Comparison of ENCODE assay signal across 10 cellular contexts in genomic region chr2:10297950-10298349, GRCh38. TPM values are rescaled to one million over a fixed set of nuclear protein-coding genes. Genes with fewer than 3 reads are reported as not detected.
DNase-seq lines count a peak whose midpoint lies in the region; TF ChIP-seq lines count a peak whose summit lies in the region.
"Had no signal": no experiment of that assay in that cellular context is flagged by ENCODE, and none has a peak within 500 bp of the region (broad histone marks: within the 10 kb centered on the region; RNA-seq: fewer than 3 reads in every experiment).

No MANE protein-coding gene starts in this region.

- H3K27me3 Mint-ChIP-seq in glutamatergic neuron (ENCODE audit: unreplicated experiment) = peaks cover 3% of the 10 kb centered on the region

- peaks cover 9% of the 10 kb centered on the region for H3K36me3 Mint-ChIP-seq in glutamatergic neuron (ENCODE audit: unreplicated experiment)

- DNase-seq in SIG-M5 treated with dmso at 0.1 percent for 504 hours (lab: John Stamatoyannopoulos, UW; ENCODE audit: unreplicated experiment) (peak; percentile 62), SIG-M5 (lab: John Stamatoyannopoulos, UW) (no peak), fibroblast of lung (ENCODE audit: low read depth in 2 of 2) (peak; percentile 84 to 90), caudate nucleus (lab: John Stamatoyannopoulos, UW) (no peak), glutamatergic neuron (no peak), NCI-H1930 (lab: John Stamatoyannopoulos, UW) (no peak)
- DNase-seq in activated CD4-positive, alpha-beta T cell treated with anti-CD3 and anti-CD28 coated beads, Interleukin-2, amount 50 U/mL, for 48 hours = peak; percentile 59 to 66
- DNase-seq in stimulated activated CD4-positive, alpha-beta T cell treated with anti-CD3 and anti-CD28 coated beads, Interleukin-15, amount 100 ng/mL, for 24 hours = peak; percentile 70

- H3K9ac ChIP-seq in fibroblast of lung (ENCODE audit: insufficient read depth, low read length) = no peak overlapping the region

- peaks cover 5% of the 10 kb centered on the region for H3K9me3 Mint-ChIP-seq in glutamatergic neuron (ENCODE audit: unreplicated experiment)

- no peak overlapping the region for H3K27ac Mint-ChIP-seq in glutamatergic neuron (ENCODE audit: unreplicated experiment)
- H3K27ac Mint-ChIP-seq: activated naive CD4-positive, alpha-beta T cell treated with anti-CD3 and anti-CD28 coated beads, Interleukin-2, amount 50 U/mL, for 72 hours had no signal

- no peak overlapping the region for H3K4me3 ChIP-seq in fibroblast of lung (replicated peaks in 1 of 4; ENCODE audit: control extremely low read depth in 1 of 4, insufficient read depth in 1 of 4, low read depth in 3 of 4, low read length in 4 of 4)

- H3K79me2 ChIP-seq in fibroblast of lung (ENCODE audit: control insufficient read depth, insufficient read depth, low read length) = no peaks in the 10 kb centered on the region

- no peak for TF ChIP-seq CTCF in fibroblast of lung (conservative IDR thresholded peaks at IDR 0.05 in 1 of 2, IDR thresholded peaks at IDR 0.05 in 1 of 2; ENCODE audit: low read depth in 1 of 2, low read length in 2 of 2)
- no peak for TF ChIP-seq CTCF in glutamatergic neuron (IDR thresholded peaks at IDR 0.05; ENCODE audit: partially characterized antibody, unreplicated experiment)

- no peaks in the 10 kb centered on the region for H4K20me1 ChIP-seq in fibroblast of lung (ENCODE audit: control insufficient read depth, extremely low read depth, insufficient read depth, low read length)

- H3K4me1 ChIP-seq in fibroblast of lung (ENCODE audit: control insufficient read depth, extremely low read depth, insufficient read depth, low read length) = peaks cover 10% of the 10 kb centered on the region

- peak overlapping the region; percentile 30 for H3K4me2 ChIP-seq in fibroblast of lung (ENCODE audit: extremely low read depth, insufficient read depth, low read length)

- no peaks in the 10 kb centered on the region for H3K9me3 ChIP-seq in fibroblast of lung (ENCODE audit: control insufficient read depth, insufficient read depth, low read depth, low read length)

- no peak overlapping the region for H2AFZ ChIP-seq in fibroblast of lung (ENCODE audit: low read length)

- H3K4me3 Mint-ChIP-seq in glutamatergic neuron (ENCODE audit: unreplicated experiment) = no peak overlapping the region

- H3K27ac ChIP-seq in fibroblast of lung (ENCODE audit: insufficient read depth, low read length) (peak overlapping the region; percentile 36), caudate nucleus (ENCODE audit: low read depth, low read length) (no peak overlapping the region)
- H3K27ac ChIP-seq: C4-2B had no signal

- H3K36me3 ChIP-seq in fibroblast of lung (ENCODE audit: control insufficient read depth, insufficient read depth, low read length) = no peaks in the 10 kb centered on the region

- no peaks in the 10 kb centered on the region for H3K4me1 Mint-ChIP-seq in glutamatergic neuron (ENCODE audit: low read depth, unreplicated experiment)

- no peaks in the 10 kb centered on the region for H3K27me3 ChIP-seq in fibroblast of lung (ENCODE audit: control insufficient read depth, insufficient read depth, low read length)

RNA-seq across cellular contexts. Expression of gene HPCAL1, which starts 4.8 kb away (rescaled TPM):
- total RNA-seq in fibroblast of lung = 21.6 and 34.5 TPM in 2 replicates
- 11.4 and 28.8 TPM in 2 replicates for polyA plus RNA-seq in fibroblast of lung
- 19.8 and 46.4 TPM in 2 replicates for polyA plus RNA-seq in fibroblast of lung (2012)
- 20.5 and 37.3 TPM in 2 replicates for polyA minus RNA-seq in fibroblast of lung (ENCODE audit: low replicate concordance)
- total RNA-seq in glutamatergic neuron (ENCODE audit: unreplicated experiment) = 13.1 TPM

Comparison
In these comparisons a context has a peak if more than half of its experiments do, and no peak if none do; other contexts are left out.
1. DNase-seq: peak in SIG-M5 treated with dmso at 0.1 percent for 504 hours (single experiment), activated CD4-positive, alpha-beta T cell treated with anti-CD3 and anti-CD28 coated beads, Interleukin-2, amount 50 U/mL, for 48 hours (2 of 2), fibroblast of lung (2 of 2) and stimulated activated CD4-positive, alpha-beta T cell treated with anti-CD3 and anti-CD28 coated beads, Interleukin-15, amount 100 ng/mL, for 24 hours (single experiment); none in SIG-M5 (single experiment), caudate nucleus (0 of 61), glutamatergic neuron (single experiment) and NCI-H1930 (0 of 2).